1 cellular context compared by ENCODE assay signal in genomic region chr13:100423375-100423774, GRCh38.
TF ChIP-seq lines count a peak whose summit lies in the region.

No MANE protein-coding gene starts in this region.

TF ChIP-seq in GM23338, 12 proteins besides CTCF, POLR2A, EP300 and RAD21 (continued from another document):
- no peak for TF ChIP-seq REST (IDR thresholded peaks at IDR 0.05; ENCODE audit: unreplicated experiment)
- TF ChIP-seq, protein P1, sequence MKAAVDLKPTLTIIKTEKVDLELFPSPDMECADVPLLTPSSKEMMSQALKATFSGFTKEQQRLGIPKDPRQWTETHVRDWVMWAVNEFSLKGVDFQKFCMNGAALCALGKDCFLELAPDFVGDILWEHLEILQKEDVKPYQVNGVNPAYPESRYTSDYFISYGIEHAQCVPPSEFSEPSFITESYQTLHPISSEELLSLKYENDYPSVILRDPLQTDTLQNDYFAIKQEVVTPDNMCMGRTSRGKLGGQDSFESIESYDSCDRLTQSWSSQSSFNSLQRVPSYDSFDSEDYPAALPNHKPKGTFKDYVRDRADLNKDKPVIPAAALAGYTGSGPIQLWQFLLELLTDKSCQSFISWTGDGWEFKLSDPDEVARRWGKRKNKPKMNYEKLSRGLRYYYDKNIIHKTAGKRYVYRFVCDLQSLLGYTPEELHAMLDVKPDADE (IDR thresholded peaks at IDR 0.05), result no peak
TF ChIP-seq in GM23338: peak in this region for 0.
